Comparison of ENCODE assay signal across 8 cellular contexts in the genomic region with DNA sequence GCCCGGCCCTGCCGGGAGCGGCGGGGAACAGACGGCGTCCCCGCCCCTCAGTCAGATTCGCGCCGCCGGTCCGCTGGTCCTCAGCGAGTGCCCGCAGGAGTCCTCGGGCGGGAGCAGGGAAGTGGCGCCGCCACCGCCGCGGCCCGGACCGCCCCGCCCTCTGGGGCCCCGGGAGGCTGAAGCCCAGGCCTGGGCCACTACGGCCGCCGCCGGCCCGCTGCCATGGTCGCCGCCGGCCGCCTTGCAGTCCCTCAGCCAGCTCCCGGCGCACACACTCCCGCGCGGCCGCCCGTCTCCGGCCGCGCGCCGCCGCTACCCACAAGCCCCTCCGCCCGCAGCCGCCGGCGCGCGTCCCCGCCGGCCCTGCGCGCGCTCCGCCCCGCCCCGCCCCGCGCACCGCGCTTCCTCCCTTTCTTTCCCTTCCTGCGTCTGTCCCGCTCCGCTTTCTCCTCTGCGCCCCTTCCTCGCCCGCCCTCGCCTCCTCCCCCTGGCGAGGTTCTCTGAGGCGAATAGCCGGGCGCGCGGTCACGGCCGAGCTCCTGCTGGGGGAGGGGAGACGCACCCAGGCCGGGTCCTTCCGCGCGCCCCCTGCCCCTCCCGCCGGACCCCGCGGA.
DNase-seq lines count a peak whose midpoint lies in the region; ATAC-seq lines count a peak whose summit lies in the region.

A gene (minus strand): TSS at position 295 of the 614 bp plus-strand sequence. CDS start 500 bp downstream, outside the sequence.

- ATAC-seq in GM18907 (IDR thresholded peaks at IDR 0.05; ENCODE audit: unreplicated experiment) (peak; percentile 66), HG03139 (IDR thresholded peaks at IDR 0.05; ENCODE audit: unreplicated experiment) (peak; percentile 59)

- peak within 1 kb of the TSS; percentile 96 for H3K27ac ChIP-seq in cingulate gyrus (ENCODE audit: low read depth, low read length)
- peak within 1 kb of the TSS; percentile 95 for H3K27ac ChIP-seq in layer of hippocampus (ENCODE audit: low read depth, low read length)

- peak; percentile 81 for DNase-seq in AG08395 (ENCODE audit: low spot score)
- peak; percentile 43 to 75 for DNase-seq in NCI-H446 (lab: John Stamatoyannopoulos, UW)
- peak; percentile 63 to 65 for DNase-seq in activated CD4-positive, alpha-beta T cell treated with anti-CD3 and anti-CD28 coated beads for 24 hours (ENCODE audit: low read depth in 2 of 2)
- DNase-seq in stimulated activated CD4-positive, alpha-beta T cell treated with anti-CD3 and anti-CD28 coated beads, Interleukin-1b, Interleukin-23, amount 100 ng/mL, for 48 hours, result peak; percentile 64

- H3K27me3 ChIP-seq in layer of hippocampus (ENCODE audit: control insufficient read depth, insufficient read depth, low read length), result no peaks in the 10 kb centered on the region

Comparison
In these comparisons a context has a peak if more than half of its experiments do, and no peak if none do; other contexts are left out.
1. Peak in every context shown above with its lines: DNase-seq, ATAC-seq and H3K27ac ChIP-seq.